Comparison of ENCODE assay signal across 1 cellular context in the genomic region with DNA sequence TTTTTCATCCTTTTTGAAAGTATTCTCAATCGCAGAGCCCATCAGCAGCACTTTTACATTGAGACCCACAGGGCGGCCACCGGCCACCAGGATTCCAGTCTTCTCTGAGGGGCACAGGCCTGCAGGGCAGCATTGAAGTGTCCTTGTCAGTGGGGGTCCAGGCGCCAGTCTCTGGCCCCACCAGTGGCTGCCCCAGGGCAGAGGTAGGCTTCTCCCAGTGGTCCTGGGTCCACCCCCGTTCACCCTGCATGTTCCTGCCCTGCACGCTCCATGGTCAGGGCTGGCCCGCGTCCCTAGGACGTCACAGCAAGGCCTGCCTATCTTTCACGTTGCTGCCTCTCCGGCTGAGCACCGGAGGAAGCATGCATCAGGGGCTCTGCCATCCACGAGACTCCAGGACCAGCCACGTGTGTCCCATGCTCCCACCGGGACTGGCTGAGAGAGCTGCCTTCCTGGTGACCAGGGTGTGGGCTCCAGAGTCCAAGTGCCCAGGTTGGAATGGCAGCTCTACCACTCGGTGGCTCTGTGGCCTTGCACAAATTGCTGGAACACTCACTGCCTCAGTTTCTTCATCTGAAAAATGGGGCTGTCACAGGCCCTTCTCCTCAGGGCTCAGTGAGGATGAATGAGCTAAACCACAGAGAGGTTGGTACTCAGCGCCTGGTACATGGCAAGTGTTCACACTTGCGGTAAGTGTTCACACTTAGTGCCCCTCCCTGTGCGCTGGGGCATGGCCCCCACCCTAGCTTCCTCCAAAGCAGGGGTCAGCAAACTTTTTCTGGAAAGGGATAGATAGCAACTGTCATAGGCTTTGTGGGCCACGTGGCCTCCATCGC.
TF ChIP-seq lines count a peak whose summit lies in the region.

No MANE protein-coding gene starts in this region.

TF ChIP-seq in HepG2, 621 proteins besides CTCF, POLR2A, EP300 and RAD21:
- 0 out of 2 replicates have a peak, but pooled peaks have one; percentile 19 for TF ChIP-seq ZNF629 (CRISPR knock-in tag; conservative IDR thresholded peaks at IDR 0.05)
- TF ChIP-seq, protein P1, sequence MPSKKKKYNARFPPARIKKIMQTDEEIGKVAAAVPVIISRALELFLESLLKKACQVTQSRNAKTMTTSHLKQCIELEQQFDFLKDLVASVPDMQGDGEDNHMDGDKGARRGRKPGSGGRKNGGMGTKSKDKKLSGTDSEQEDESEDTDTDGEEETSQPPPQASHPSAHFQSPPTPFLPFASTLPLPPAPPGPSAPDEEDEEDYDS (CRISPR knock-in tag; IDR thresholded peaks at IDR 0.05): no peak
- no peak for TF ChIP-seq ZNF225 (CRISPR knock-in tag; IDR thresholded peaks at IDR 0.05)
- TF ChIP-seq, protein P2, sequence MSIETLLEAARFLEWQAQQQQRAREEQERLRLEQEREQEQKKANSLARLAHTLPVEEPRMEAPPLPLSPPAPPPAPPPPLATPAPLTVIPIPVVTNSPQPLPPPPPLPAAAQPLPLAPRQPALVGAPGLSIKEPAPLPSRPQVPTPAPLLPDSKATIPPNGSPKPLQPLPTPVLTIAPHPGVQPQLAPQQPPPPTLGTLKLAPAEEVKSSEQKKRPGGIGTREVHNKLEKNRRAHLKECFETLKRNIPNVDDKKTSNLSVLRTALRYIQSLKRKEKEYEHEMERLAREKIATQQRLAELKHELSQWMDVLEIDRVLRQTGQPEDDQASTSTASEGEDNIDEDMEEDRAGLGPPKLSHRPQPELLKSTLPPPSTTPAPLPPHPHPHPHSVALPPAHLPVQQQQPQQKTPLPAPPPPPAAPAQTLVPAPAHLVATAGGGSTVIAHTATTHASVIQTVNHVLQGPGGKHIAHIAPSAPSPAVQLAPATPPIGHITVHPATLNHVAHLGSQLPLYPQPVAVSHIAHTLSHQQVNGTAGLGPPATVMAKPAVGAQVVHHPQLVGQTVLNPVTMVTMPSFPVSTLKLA (IDR thresholded peaks at IDR 0.05): peak; percentile 81
- TF ChIP-seq, protein P3, sequence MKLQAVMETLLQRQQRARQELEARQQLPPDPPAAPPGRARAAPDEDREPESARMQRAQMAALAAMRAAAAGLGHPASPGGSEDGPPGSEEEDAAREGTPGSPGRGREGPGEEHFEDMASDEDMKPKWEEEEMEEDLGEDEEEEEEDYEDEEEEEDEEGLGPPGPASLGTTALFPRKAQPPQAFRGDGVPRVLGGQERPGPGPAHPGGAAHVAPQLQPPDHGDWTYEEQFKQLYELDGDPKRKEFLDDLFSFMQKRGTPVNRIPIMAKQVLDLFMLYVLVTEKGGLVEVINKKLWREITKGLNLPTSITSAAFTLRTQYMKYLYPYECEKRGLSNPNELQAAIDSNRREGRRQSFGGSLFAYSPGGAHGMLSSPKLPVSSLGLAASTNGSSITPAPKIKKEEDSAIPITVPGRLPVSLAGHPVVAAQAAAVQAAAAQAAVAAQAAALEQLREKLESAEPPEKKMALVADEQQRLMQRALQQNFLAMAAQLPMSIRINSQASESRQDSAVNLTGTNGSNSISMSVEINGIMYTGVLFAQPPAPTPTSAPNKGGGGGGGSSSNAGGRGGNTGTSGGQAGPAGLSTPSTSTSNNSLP (IDR thresholded peaks at IDR 0.05; ENCODE audit: low read depth, low read length): no peak
- no peak for TF ChIP-seq TEAD3 (CRISPR knock-in tag; optimal IDR thresholded peaks at IDR 0.05; ENCODE audit: borderline replicate concordance)
- no peak for TF ChIP-seq ZNF256 (CRISPR knock-in tag; conservative IDR thresholded peaks at IDR 0.05)
- TF ChIP-seq ZSCAN25 (CRISPR knock-in tag; IDR thresholded peaks at IDR 0.05): no peak
